Comparison of ENCODE assay signal across 1 cellular context in the genomic region with DNA sequence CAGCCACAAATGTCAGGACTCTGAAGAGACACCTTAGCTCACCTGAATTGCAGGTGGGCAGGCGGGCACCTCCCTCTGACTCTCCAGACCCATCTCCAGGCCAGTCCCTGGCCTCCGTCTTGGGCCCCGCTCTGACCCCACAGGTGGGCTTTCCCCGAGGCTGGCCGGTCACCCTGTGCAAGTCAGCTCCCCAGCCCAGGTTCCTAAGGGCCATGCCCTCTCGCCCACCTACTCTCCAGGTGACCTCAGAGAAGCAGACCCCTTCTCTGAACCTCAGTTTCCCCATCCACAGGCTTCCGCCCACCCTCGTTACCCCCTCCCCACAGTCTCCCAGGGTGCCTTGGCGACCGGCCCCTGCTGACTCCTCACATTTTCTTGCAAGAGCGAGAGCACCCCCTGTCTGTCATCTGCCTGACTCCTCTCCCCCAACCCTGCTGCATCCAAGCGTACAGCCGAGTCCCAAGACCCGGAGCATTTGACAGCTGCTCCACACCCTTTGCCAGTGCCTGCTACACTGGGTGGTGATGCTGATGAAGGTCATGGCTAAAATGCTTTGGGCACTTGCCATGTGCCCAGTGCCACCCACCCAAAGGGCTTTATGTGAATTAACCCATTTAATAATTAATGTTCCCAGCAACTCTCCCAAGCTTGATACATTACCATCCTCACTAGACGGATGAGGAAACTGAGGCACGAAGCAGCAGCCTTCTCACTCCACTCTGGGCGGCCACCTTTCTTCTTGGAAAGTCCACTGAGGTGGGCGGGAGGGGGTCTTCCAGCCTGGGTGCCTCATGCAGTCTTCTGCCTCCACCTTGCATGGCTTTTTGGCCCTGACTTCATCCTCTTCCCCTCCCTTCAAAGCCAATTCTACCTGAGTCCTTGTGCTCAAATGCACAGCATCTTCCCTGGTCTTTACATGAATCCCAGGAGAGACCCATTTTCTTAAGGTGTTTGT.
TF ChIP-seq lines count a peak whose summit lies in the region.

No MANE protein-coding gene starts in this region.

TF ChIP-seq in IMR-90, 13 proteins besides CTCF, POLR2A, EP300 and RAD21 (continued from another document):
- TF ChIP-seq SMC3 (IDR thresholded peaks at IDR 0.05; ENCODE audit: low read depth, low read length) (peak; percentile 53), MAFK (IDR thresholded peaks at IDR 0.05; ENCODE audit: low read depth, low read length) (peak; percentile 40; the same call in 1 of the 2 replicates)
TF ChIP-seq in IMR-90: peak in this region for 2.
